ENCODE assay signal across 14 cellular contexts in genomic region chr2:240926516-240927389, GRCh38. TPM values are rescaled to one million over a fixed set of nuclear protein-coding genes. Genes with fewer than 3 reads are reported as not detected.
DNase-seq lines count a peak whose midpoint lies in the region; ATAC-seq and TF ChIP-seq lines count a peak whose summit lies in the region.
"Had no signal": no experiment of that assay in that cellular context is flagged by ENCODE, and none has a peak within 500 bp of the region (broad histone marks: within the 10 kb centered on the region; RNA-seq: fewer than 3 reads in every experiment).

No MANE protein-coding gene starts in this region.

- TF ChIP-seq CTCF in coronary artery (IDR thresholded peaks at IDR 0.05): no peak

- 48% methylated on average over 38 of the region's 38 CpGs for WGBS in urinary bladder

- no peaks in the 10 kb centered on the region for H3K36me3 ChIP-seq in urinary bladder (ENCODE audit: insufficient read depth)
- H3K36me3 ChIP-seq: gastroesophageal sphincter had no signal

- no peak for ATAC-seq in HG02970 (IDR thresholded peaks at IDR 0.05; ENCODE audit: low FRiP score, unreplicated experiment)
- ATAC-seq: gastroesophageal sphincter had no signal

- H3K4me3 ChIP-seq in coronary artery (peak overlapping the region; percentile 45), urinary bladder (ENCODE audit: low read depth, low read length) (peak overlapping the region; percentile 4)

- H3K27ac ChIP-seq in coronary artery (no peak overlapping the region), urinary bladder (ENCODE audit: low read depth) (peak overlapping the region; percentile 3)

- no peaks in the 10 kb centered on the region for H3K4me1 ChIP-seq in urinary bladder (ENCODE audit: insufficient read depth)

- peak; percentile 63 for DNase-seq in activated effector memory CD4-positive, alpha-beta T cell treated with anti-CD3 and anti-CD28 coated beads, Interleukin-2, amount 50 U/mL, for 16 hours
- no peak for DNase-seq in activated effector memory CD4-positive, alpha-beta T cell treated with Interleukin-2 at 50 U/mL for 16 hours
- peak; percentile 74 for DNase-seq in coronary artery (ENCODE audit: low spot score)
- DNase-seq in mesenteric fat pad (ENCODE audit: low spot score): peak; percentile 72
- DNase-seq in epidermal melanocyte (ENCODE audit: insufficient read length, low spot score): no peak
- DNase-seq in CD1c-positive myeloid dendritic cell (ENCODE audit: extremely low spot score): no peak
- DNase-seq: amniotic stem cell, NCI-H2107, T-helper 2 cell had no signal

RNA-seq across cellular contexts. Expression of gene CROCC2, which starts 20.6 kb away (rescaled TPM):
- not detected for total RNA-seq in mesenteric fat pad
- total RNA-seq in urinary bladder: not detected
- polyA plus RNA-seq in urinary bladder: 0.08 TPM
- total RNA-seq: CD4-positive, CD25-positive, alpha-beta regulatory T cell; gastroesophageal sphincter had no signal
- polyA plus RNA-seq: CD4-positive, CD25-positive, alpha-beta regulatory T cell had no signal

RNA-seq across cellular contexts. Expression of gene MAB21L4, which starts 30.8 kb away (rescaled TPM):
- total RNA-seq in mesenteric fat pad (not detected), urinary bladder (0.42 TPM)
- polyA plus RNA-seq in urinary bladder: 1.2 TPM
- total RNA-seq: CD4-positive, CD25-positive, alpha-beta regulatory T cell had no signal
- polyA plus RNA-seq: CD4-positive, CD25-positive, alpha-beta regulatory T cell; neural cell had no signal

RNA-seq across cellular contexts. Expression of gene AGXT, which starts 58.1 kb away (rescaled TPM):
- total RNA-seq in mesenteric fat pad: 0.32 TPM
- not detected for total RNA-seq in urinary bladder
- polyA plus RNA-seq in urinary bladder: 0.49 TPM
- total RNA-seq: CD4-positive, CD25-positive, alpha-beta regulatory T cell; gastroesophageal sphincter had no signal
- polyA plus RNA-seq: CD4-positive, CD25-positive, alpha-beta regulatory T cell; neural cell had no signal

Comparison
In these comparisons a context has a peak if more than half of its experiments do, and no peak if none do; other contexts are left out.
1. DNase-seq: peak in activated effector memory CD4-positive, alpha-beta T cell treated with anti-CD3 and anti-CD28 coated beads, Interleukin-2, amount 50 U/mL, for 16 hours (single experiment), coronary artery (single experiment) and mesenteric fat pad (single experiment); none in activated effector memory CD4-positive, alpha-beta T cell treated with Interleukin-2 at 50 U/mL for 16 hours (single experiment), epidermal melanocyte (single experiment) and CD1c-positive myeloid dendritic cell (single experiment).